Comparison of ENCODE assay signal across 20 cellular contexts in genomic region chr19:13301627-13302334, GRCh38.
"Had no signal": no experiment of that assay in that cellular context is flagged by ENCODE, and none has a peak within 500 bp of the region (broad histone marks: within the 10 kb centered on the region; RNA-seq: fewer than 3 reads in every experiment).

No MANE protein-coding gene starts in this region.

- H3K27ac Mint-ChIP-seq: activated CD4-positive, alpha-beta T cell treated with anti-CD3 and anti-CD28 coated beads, Interleukin-2, amount 10 ng/mL, durations not matched to agents 7 days and 5 days; activated CD8-positive, alpha-beta T cell treated with anti-CD3 and anti-CD28 coated beads, Interleukin-2, amount 10 ng/mL, durations not matched to agents 7 days and 5 days; activated naive CD8-positive, alpha-beta T cell; natural killer cell treated with Interleukin-12 subunit alpha and Interleukin-12 subunit beta and Interleukin-15 and Interleukin-18, amount 100 ng/mL, for 72 hours; T-helper 2 cell treated with Interferon-gamma antibody and Interleukin-4, amounts not matched to agents 5 μg/mL and 100 μg/mL, for 36 hours had no signal

- ATAC-seq: activated CD8-positive, alpha-beta T cell treated with anti-CD3 and anti-CD28 coated beads, Interleukin-2, amount 10 ng/mL, durations not matched to agents 7 days and 5 days; heart left ventricle; natural killer cell treated with Interleukin-12 subunit alpha and Interleukin-12 subunit beta and Interleukin-15 and Interleukin-18, amount 100 ng/mL, for 72 hours; psoas muscle had no signal

- H3K9me3 ChIP-seq: adrenal gland, breast epithelium, heart left ventricle, neutrophil, ovary, psoas muscle, right atrium auricular region, upper lobe of left lung had no signal

- H3K36me3 ChIP-seq: adrenal gland, breast epithelium, heart left ventricle, neutrophil, ovary, right atrium auricular region, upper lobe of left lung had no signal

- H3K4me3 ChIP-seq: adrenal gland, breast epithelium, heart left ventricle, ovary, psoas muscle, right atrium auricular region, upper lobe of left lung had no signal

- H3K27ac ChIP-seq: adrenal gland, breast epithelium, epithelial cell of prostate, heart left ventricle, neutrophil, ovary, psoas muscle, right atrium auricular region, upper lobe of left lung, VCaP had no signal

- H3K36me3 Mint-ChIP-seq: activated naive CD8-positive, alpha-beta T cell; natural killer cell treated with Interleukin-12 subunit alpha and Interleukin-12 subunit beta and Interleukin-15 and Interleukin-18, amount 100 ng/mL, for 72 hours had no signal

- H3K9me3 Mint-ChIP-seq: activated CD4-positive, alpha-beta T cell treated with anti-CD3 and anti-CD28 coated beads, Interleukin-2, amount 10 ng/mL, durations not matched to agents 7 days and 5 days; natural killer cell treated with Interleukin-12 subunit alpha and Interleukin-12 subunit beta and Interleukin-15 and Interleukin-18, amount 100 ng/mL, for 72 hours; T-helper 2 cell treated with Interferon-gamma antibody and Interleukin-4, amounts not matched to agents 5 μg/mL and 100 μg/mL, for 36 hours had no signal

- H3K27me3 ChIP-seq: ovary had no signal

- H3K4me3 Mint-ChIP-seq: activated CD4-positive, alpha-beta T cell treated with anti-CD3 and anti-CD28 coated beads, Interleukin-2, amount 10 ng/mL, durations not matched to agents 7 days and 5 days; activated CD8-positive, alpha-beta T cell treated with anti-CD3 and anti-CD28 coated beads, Interleukin-2, amount 10 ng/mL, durations not matched to agents 7 days and 5 days; activated naive CD8-positive, alpha-beta T cell; natural killer cell treated with Interleukin-12 subunit alpha and Interleukin-12 subunit beta and Interleukin-15 and Interleukin-18, amount 100 ng/mL, for 72 hours; T-helper 2 cell treated with Interferon-gamma antibody and Interleukin-4, amounts not matched to agents 5 μg/mL and 100 μg/mL, for 36 hours had no signal

- H3K4me1 ChIP-seq: adrenal gland, breast epithelium, psoas muscle had no signal

- DNase-seq: activated CD4-positive, alpha-beta T cell treated with anti-CD3 and anti-CD28 coated beads, Interleukin-2, amount 10 ng/mL, durations not matched to agents 7 days and 5 days; activated CD4-positive, CD25-positive, alpha-beta regulatory T cell treated with anti-CD3 and anti-CD28 coated beads, Interleukin-2, amount 50 U/mL, for 72 hours; activated CD8-positive, alpha-beta T cell treated with anti-CD3 and anti-CD28 coated beads, Interleukin-2, amount 10 ng/mL, durations not matched to agents 7 days and 5 days; activated gamma-delta T cell treated with Interleukin-2 at 50 U/mL for 16 hours; adrenal gland; heart left ventricle; left cardiac atrium; ovary; psoas muscle; stimulated activated CD4-positive, alpha-beta T cell treated with anti-CD3 and anti-CD28 coated beads, Interleukin-4, amount 100 ng/mL, for 24 hours; stimulated activated naive CD4-positive, alpha-beta T cell treated with Interleukin-2 at 50 U/mL for 16 hours; upper lobe of left lung had no signal
